In the genomic region with DNA sequence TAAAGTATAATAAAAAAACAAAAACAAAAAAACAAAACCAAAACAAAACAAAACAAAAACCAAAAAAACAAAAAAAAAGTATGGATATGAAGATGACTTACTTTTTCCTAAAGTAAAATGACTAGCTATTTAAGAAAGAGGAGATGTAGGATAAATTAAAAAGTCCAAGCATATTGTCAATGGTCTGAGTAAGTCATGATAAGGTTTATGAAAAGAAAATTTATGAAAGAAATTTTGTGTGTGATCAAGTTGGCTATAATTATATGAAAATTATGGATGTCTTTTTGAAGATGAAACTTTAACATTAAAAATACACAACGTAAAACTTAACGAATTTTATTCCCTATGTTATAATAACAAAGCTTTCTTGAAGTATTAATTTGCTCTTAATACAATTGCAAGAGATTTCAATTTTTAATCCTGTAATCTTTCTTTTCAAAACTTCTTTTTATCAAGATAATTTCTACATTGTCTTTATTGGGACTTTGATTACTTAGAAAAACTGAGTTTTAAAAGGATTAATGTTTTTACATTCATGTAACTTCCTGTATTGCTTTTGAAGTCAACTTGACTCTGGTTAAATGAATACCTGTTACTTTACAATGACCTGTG, we compare ENCODE assay signal across 20 cellular contexts.
DNase-seq lines count a peak whose midpoint lies in the region; ATAC-seq, FAIRE-seq and TF ChIP-seq lines count a peak whose summit lies in the region.
"Had no signal": no experiment of that assay in that cellular context is flagged by ENCODE, and none has a peak within 500 bp of the region (broad histone marks: within the 10 kb centered on the region; RNA-seq: fewer than 3 reads in every experiment).

No MANE protein-coding gene starts in this region.

- no peaks in the 10 kb centered on the region for H3K36me3 ChIP-seq in pancreas
- H3K36me3 ChIP-seq: SJCRH30 had no signal

- no peak overlapping the region for H3K4me3 ChIP-seq in pancreas
- H3K4me3 ChIP-seq: SJCRH30 had no signal

- intact Hi-C loops in pancreas (cut with DNase I): no loop called here

- no peaks in the 10 kb centered on the region for H3K9me3 ChIP-seq in pancreas

- H3K27me3 ChIP-seq in pancreas: no peaks in the 10 kb centered on the region
- H3K27me3 ChIP-seq: SJCRH30 had no signal

- H3K4me1 ChIP-seq in pancreas: no peaks in the 10 kb centered on the region
- H3K4me1 ChIP-seq: SJCRH30 had no signal

- FAIRE-seq in TTC549 (lab: Jason Lieb, UNC) (peak; percentile 95), islet of Langerhans (lab: Jason Lieb, UNC) (peak; percentile 84), pancreas (lab: Jason Lieb, UNC) (no peak)
- FAIRE-seq: GM19239, HTR-8/SVneo had no signal

- in situ Hi-C loops in KBM-7 (cut with MboI; ENCODE audit: low pct_unique_long_range_greater_than_20kb, low sequenced_read_pairs): no loop called here

- no peak overlapping the region for H3K27ac ChIP-seq in pancreas
- H3K27ac ChIP-seq: HL-60, SJCRH30 had no signal

- 50 to 56% methylated on average over 2 of the region's 2 CpGs for WGBS in pancreas, 2 donors

- peak; percentile 12 for DNase-seq in NCI-H187 treated with DMSO at 0.1 percent for 48 hours (lab: John Stamatoyannopoulos, UW)
- DNase-seq in NCI-H187 (lab: John Stamatoyannopoulos, UW): no peak
- peak; percentile 7 for DNase-seq in KBM-7
- no peak for DNase-seq in NCI-H2029 treated with DMSO at 0.1 percent for 48 hours (lab: John Stamatoyannopoulos, UW)
- no peak for DNase-seq in pancreas
- DNase-seq: 8988T; CD8-positive, alpha-beta T cell; H7; NCI-H1048; NCI-H1436 treated with DMSO at 0.1 percent for 48 hours; NCI-H2107; NCI-H526 treated with DMSO at 0.1 percent for 48 hours; NK-92 treated with Interleukin-12 subunit alpha and Interleukin-12 subunit beta, amount 100 ng/mL, for 24 hours; SJCRH30 had no signal

- ATAC-seq in HG03039 (IDR thresholded peaks at IDR 0.05; ENCODE audit: unreplicated experiment) (no peak), pancreas (no peak)
- ATAC-seq: CD8-positive, alpha-beta T cell had no signal

- no peak for TF ChIP-seq CTCF in pancreas (IDR thresholded peaks at IDR 0.05)

Comparison
In these comparisons a context has a peak if more than half of its experiments do, and no peak if none do; other contexts are left out.
1. DNase-seq: peak in NCI-H187 treated with DMSO at 0.1 percent for 48 hours (single experiment) and KBM-7 (single experiment); none in NCI-H187 (0 of 2), NCI-H2029 treated with DMSO at 0.1 percent for 48 hours (single experiment) and pancreas (0 of 6).